In genomic region chr2:159147687-159148086, GRCh38 we compare ENCODE assay signal across 15 cellular contexts.
DNase-seq lines count a peak whose midpoint lies in the region; ATAC-seq, FAIRE-seq and TF ChIP-seq lines count a peak whose summit lies in the region.
"Had no signal": no experiment of that assay in that cellular context is flagged by ENCODE, and none has a peak within 500 bp of the region (broad histone marks: within the 10 kb centered on the region; RNA-seq: fewer than 3 reads in every experiment).

No MANE protein-coding gene starts in this region.

- no peak for FAIRE-seq in A549 (lab: Jason Lieb, UNC)

- TF ChIP-seq CTCF in A549 (IDR thresholded peaks at IDR 0.05) = no peak
- no peak for TF ChIP-seq CTCF in endothelial cell (IDR thresholded peaks at IDR 0.05; ENCODE audit: unreplicated experiment)
- no peak for TF ChIP-seq CTCF in nephron progenitor cell (IDR thresholded peaks at IDR 0.05)

- in situ Hi-C loops in G401 (cut with HindIII; ENCODE audit: low sequenced_read_pairs) = no loop called here

- H3K27ac Mint-ChIP-seq in endothelial cell (ENCODE audit: unreplicated experiment) (peak overlapping the region; percentile 10), nephron progenitor cell (peak overlapping the region; percentile 57)
- H3K27ac Mint-ChIP-seq: activated T-helper 1 cell treated with anti-CD3 and anti-CD28 coated beads, Interleukin-12 subunit alpha, Interleukin-12 subunit beta, Interleukin-2, Interleukin-4 antibody, amounts not matched to agents 30 ng/mL and 10 ng/mL and 1 ng/mL, durations not matched to agents 14 hours and 24 hours and 36 hours; effector memory CD8-positive, alpha-beta T cell; naive thymus-derived CD8-positive, alpha-beta T cell had no signal

- no peak overlapping the region for H3K4me3 ChIP-seq in A549
- H3K4me3 ChIP-seq: left lung, prostate gland had no signal

- WGBS in A549 (ENCODE audit: missing lambda C conversion rate) = 97% methylated on average over 3 of the region's 3 CpGs

- no peak for TF ChIP-seq EP300 in A549 (IDR thresholded peaks at IDR 0.05)

- H3K27me3 Mint-ChIP-seq in endothelial cell (ENCODE audit: unreplicated experiment) (peaks cover 3% of the 10 kb centered on the region), nephron progenitor cell (ENCODE audit: low read depth, poor library complexity) (peaks cover 2% of the 10 kb centered on the region)
- H3K27me3 Mint-ChIP-seq: effector memory CD8-positive, alpha-beta T cell had no signal

- TF ChIP-seq POLR2A in A549 (IDR thresholded peaks at IDR 0.05; ENCODE audit: low read length) = no peak

- DNase-seq in A549 (ENCODE audit: low read depth in 1 of 2, low spot score in 1 of 2) (no peak), G401 (ENCODE audit: low spot score) (peak; percentile 33), endothelial cell (ENCODE audit: low spot score) (no peak), nephron progenitor cell (no peak)
- DNase-seq in stimulated activated naive CD4-positive, alpha-beta T cell (lab: John Stamatoyannopoulos, UW) = no peak
- no peak for DNase-seq in stimulated activated CD4-positive, alpha-beta T cell treated with anti-CD3 and anti-CD28 coated beads, Interleukin-4, amount 100 ng/mL, for 1 hour
- DNase-seq: central memory CD4-positive, alpha-beta T cell; effector memory CD8-positive, alpha-beta T cell; naive thymus-derived CD8-positive, alpha-beta T cell; T-helper 1 cell had no signal

- no peak for TF ChIP-seq RAD21 in A549 (conservative IDR thresholded peaks at IDR 0.05 in 1 of 2, IDR thresholded peaks at IDR 0.05 in 1 of 2)

- H3K36me3 Mint-ChIP-seq in endothelial cell (ENCODE audit: low read depth, unreplicated experiment) (peaks cover 19% of the 10 kb centered on the region), nephron progenitor cell (ENCODE audit: low read depth) (peaks cover 31% of the 10 kb centered on the region)
- H3K36me3 Mint-ChIP-seq: naive thymus-derived CD8-positive, alpha-beta T cell; WTC11 had no signal

- no peaks in the 10 kb centered on the region for H3K9me3 ChIP-seq in A549
- H3K9me3 ChIP-seq: left lung, prostate gland had no signal

- CTCF ChIA-PET in A549 (lab: Yijun Ruan, JAX) = interaction anchor here (0.6 to 2.1 kb wide), 5 partner anchors 9 to 262 kb away, joined by 3 to 5 read pairs (median 3); no protein-coding TSS in a partner anchor

- POLR2A ChIA-PET in A549 (lab: Yijun Ruan, JAX) = no interaction called here

- no peak overlapping the region for H3K27ac ChIP-seq in A549

- ATAC-seq in A549 = no peak
- ATAC-seq in HG02870 (IDR thresholded peaks at IDR 0.05; ENCODE audit: unreplicated experiment) = no peak
- ATAC-seq: effector memory CD8-positive, alpha-beta T cell; naive thymus-derived CD8-positive, alpha-beta T cell had no signal

- H3K4me1 ChIP-seq in A549 = 0 out of 3 replicates have a peak, but pooled peaks cover 5% of the 10 kb centered on the region
- H3K4me1 ChIP-seq: prostate gland had no signal

- H3K4me3 Mint-ChIP-seq in endothelial cell (ENCODE audit: unreplicated experiment) = peak overlapping the region; percentile 49
- H3K4me3 Mint-ChIP-seq in nephron progenitor cell = peak overlapping the region; percentile 33
- H3K4me3 Mint-ChIP-seq: activated T-helper 1 cell treated with anti-CD3 and anti-CD28 coated beads, Interleukin-12 subunit alpha, Interleukin-12 subunit beta, Interleukin-2, Interleukin-4 antibody, amounts not matched to agents 30 ng/mL and 10 ng/mL and 1 ng/mL, durations not matched to agents 14 hours and 24 hours and 36 hours; effector memory CD8-positive, alpha-beta T cell; naive thymus-derived CD8-positive, alpha-beta T cell; WTC11 had no signal

- H3K9me3 Mint-ChIP-seq in endothelial cell (ENCODE audit: unreplicated experiment) (no peaks in the 10 kb centered on the region), nephron progenitor cell (no peaks in the 10 kb centered on the region)
- H3K9me3 Mint-ChIP-seq: activated T-helper 1 cell treated with anti-CD3 and anti-CD28 coated beads, Interleukin-12 subunit alpha, Interleukin-12 subunit beta, Interleukin-2, Interleukin-4 antibody, amounts not matched to agents 30 ng/mL and 10 ng/mL and 1 ng/mL, durations not matched to agents 14 hours and 24 hours and 36 hours; effector memory CD8-positive, alpha-beta T cell; naive thymus-derived CD8-positive, alpha-beta T cell; WTC11 had no signal

- H3K4me1 Mint-ChIP-seq in endothelial cell (ENCODE audit: unreplicated experiment) (peaks cover 42% of the 10 kb centered on the region), nephron progenitor cell (peaks cover 21% of the 10 kb centered on the region)

- H3K4me2 ChIP-seq in A549 = no peak overlapping the region

TF ChIP-seq in A549, 52 proteins besides CTCF, POLR2A, EP300 and RAD21:
- TF ChIP-seq KDM5A (IDR thresholded peaks at IDR 0.05) = no peak
- peak; percentile 61 for TF ChIP-seq NFE2L2 (conservative IDR thresholded peaks at IDR 0.05; ENCODE audit: low read length)
- TF ChIP-seq HOXB5 (CRISPR knock-in tag; IDR thresholded peaks at IDR 0.05) = no peak
- no peak for TF ChIP-seq HOXA7 (CRISPR knock-in tag; IDR thresholded peaks at IDR 0.05)
- TF ChIP-seq, protein P1, sequence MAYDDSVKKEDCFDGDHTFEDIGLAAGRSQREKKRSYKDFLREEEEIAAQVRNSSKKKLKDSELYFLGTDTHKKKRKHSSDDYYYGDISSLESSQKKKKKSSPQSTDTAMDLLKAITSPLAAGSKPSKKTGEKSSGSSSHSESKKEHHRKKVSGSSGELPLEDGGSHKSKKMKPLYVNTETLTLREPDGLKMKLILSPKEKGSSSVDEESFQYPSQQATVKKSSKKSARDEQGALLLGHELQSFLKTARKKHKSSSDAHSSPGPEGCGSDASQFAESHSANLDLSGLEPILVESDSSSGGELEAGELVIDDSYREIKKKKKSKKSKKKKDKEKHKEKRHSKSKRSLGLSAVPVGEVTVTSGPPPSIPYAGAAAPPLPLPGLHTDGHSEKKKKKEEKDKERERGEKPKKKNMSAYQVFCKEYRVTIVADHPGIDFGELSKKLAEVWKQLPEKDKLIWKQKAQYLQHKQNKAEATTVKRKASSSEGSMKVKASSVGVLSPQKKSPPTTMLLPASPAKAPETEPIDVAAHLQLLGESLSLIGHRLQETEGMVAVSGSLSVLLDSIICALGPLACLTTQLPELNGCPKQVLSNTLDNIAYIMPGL (CRISPR knock-in tag; IDR thresholded peaks at IDR 0.05; ENCODE audit: borderline replicate concordance) = no peak
- no peak for TF ChIP-seq RNF2 (IDR thresholded peaks at IDR 0.05; ENCODE audit: borderline replicate concordance, low read depth)
- TF ChIP-seq MAZ (IDR thresholded peaks at IDR 0.05; ENCODE audit: borderline replicate concordance, low read depth, low read length) = no peak
- no peak for TF ChIP-seq PBX3 (IDR thresholded peaks at IDR 0.05)
- TF ChIP-seq FOXS1 (CRISPR knock-in tag; IDR thresholded peaks at IDR 0.05) = no peak
